ENCODE assay signal across 11 cellular contexts in the genomic region with DNA sequence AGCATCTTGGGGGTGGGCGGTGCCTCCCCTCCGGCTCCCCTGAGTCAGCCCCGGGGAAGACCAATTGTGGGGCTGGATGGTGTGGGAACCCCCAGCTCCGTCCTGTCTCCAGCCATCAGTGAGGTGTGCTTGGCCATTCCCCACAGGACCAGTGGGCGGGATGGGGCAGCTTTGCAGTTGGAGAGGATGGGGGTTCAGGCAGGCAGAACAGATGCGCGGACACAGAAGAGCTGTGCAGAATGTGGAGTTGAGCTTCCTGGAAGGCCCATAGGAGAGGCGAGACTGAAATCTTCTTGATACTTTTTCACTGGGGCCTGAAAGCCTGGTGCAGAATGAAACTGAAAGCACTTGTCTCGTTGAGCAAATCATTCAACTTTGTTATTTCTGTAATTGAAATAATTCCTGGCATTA. TPM values are rescaled to one million over a fixed set of nuclear protein-coding genes. Genes with fewer than 3 reads are reported as not detected.
DNase-seq lines count a peak whose midpoint lies in the region; ATAC-seq and TF ChIP-seq lines count a peak whose summit lies in the region.
"Had no signal": no experiment of that assay in that cellular context is flagged by ENCODE, and none has a peak within 500 bp of the region (broad histone marks: within the 10 kb centered on the region; RNA-seq: fewer than 3 reads in every experiment).

No MANE protein-coding gene starts in this region.

- H3K4me1 Mint-ChIP-seq in CD8-positive, alpha-beta T cell (ENCODE audit: low read depth), result peaks cover 15% of the 10 kb centered on the region
- peaks cover 39% of the 10 kb centered on the region for H3K4me1 Mint-ChIP-seq in dendritic cell treated with granulocyte-macrophage colony-stimulating factor and Interleukin-4, amounts not matched to agents 40 ng/mL and 50 ng/mL, for 4 days (ENCODE audit: low read depth)

- TF ChIP-seq CTCF in CD8-positive, alpha-beta T cell (IDR thresholded peaks at IDR 0.05), result no peak

- no peak overlapping the region for H3K4me3 ChIP-seq in CD8-positive, alpha-beta T cell (ENCODE audit: low read depth, low read length)

- H3K9me3 ChIP-seq in CD8-positive, alpha-beta T cell (ENCODE audit: low read length), result no peaks in the 10 kb centered on the region

- H3K9me3 Mint-ChIP-seq in CD8-positive, alpha-beta T cell, result no peaks in the 10 kb centered on the region
- no peaks in the 10 kb centered on the region for H3K9me3 Mint-ChIP-seq in dendritic cell treated with granulocyte-macrophage colony-stimulating factor and Interleukin-4, amounts not matched to agents 40 ng/mL and 50 ng/mL, for 4 days

- H3K36me3 Mint-ChIP-seq in CD8-positive, alpha-beta T cell, result no peaks in the 10 kb centered on the region
- peaks cover 73% of the 10 kb centered on the region for H3K36me3 Mint-ChIP-seq in dendritic cell treated with granulocyte-macrophage colony-stimulating factor and Interleukin-4, amounts not matched to agents 40 ng/mL and 50 ng/mL, for 4 days (ENCODE audit: low read depth)

- H3K4me3 Mint-ChIP-seq in CD8-positive, alpha-beta T cell, result peak overlapping the region; percentile 39
- peak overlapping the region; percentile 41 for H3K4me3 Mint-ChIP-seq in dendritic cell treated with granulocyte-macrophage colony-stimulating factor and Interleukin-4, amounts not matched to agents 40 ng/mL and 50 ng/mL, for 4 days

- H3K4me1 ChIP-seq in CD8-positive, alpha-beta T cell (ENCODE audit: insufficient read depth, low read length), result no peaks in the 10 kb centered on the region

- peak overlapping the region; percentile 55 for H3K27ac Mint-ChIP-seq in CD8-positive, alpha-beta T cell
- peak overlapping the region; percentile 62 for H3K27ac Mint-ChIP-seq in dendritic cell treated with granulocyte-macrophage colony-stimulating factor and Interleukin-4, amounts not matched to agents 40 ng/mL and 50 ng/mL, for 4 days

- intact Hi-C loops in CD8-positive, alpha-beta T cell (cut with DNase I, micrococcal nuclease), result no loop called here
- intact Hi-C loops in dendritic cell treated with granulocyte-macrophage colony-stimulating factor and Interleukin-4, amounts not matched to agents 40 ng/mL and 50 ng/mL, for 4 days (cut with micrococcal nuclease), result no loop called here

- H3K27me3 Mint-ChIP-seq in CD8-positive, alpha-beta T cell (ENCODE audit: low read depth), result peaks cover 10% of the 10 kb centered on the region
- H3K27me3 Mint-ChIP-seq in dendritic cell treated with granulocyte-macrophage colony-stimulating factor and Interleukin-4, amounts not matched to agents 40 ng/mL and 50 ng/mL, for 4 days, result no peaks in the 10 kb centered on the region

- CTCF ChIA-PET in CD8-positive, alpha-beta T cell (lab: Charles Lee), result interaction anchor here (0.7 kb wide), 2 partner anchors 46 to 587 kb away, joined by 3 to 4 read pairs; no protein-coding TSS in a partner anchor

- DNase-seq in AG08395 (ENCODE audit: low spot score) (peak; percentile 25), DMS153 treated with DMSO at 0.1 percent for 48 hours (lab: John Stamatoyannopoulos, UW; ENCODE audit: unreplicated experiment) (no peak)
- DNase-seq in CD8-positive, alpha-beta T cell, result no peak
- DNase-seq: MV-4-11, NCI-H345, T1000 had no signal

- H3K36me3 ChIP-seq in CD8-positive, alpha-beta T cell (ENCODE audit: insufficient read depth, low read length), result no peaks in the 10 kb centered on the region

- H3K27ac ChIP-seq in CD8-positive, alpha-beta T cell (ENCODE audit: low read depth, low read length), result no peak overlapping the region

- no peak for ATAC-seq in CD8-positive, alpha-beta T cell
- ATAC-seq in HG03196 (IDR thresholded peaks at IDR 0.05; ENCODE audit: unreplicated experiment) (peak; percentile 45), GM21825 (IDR thresholded peaks at IDR 0.05; ENCODE audit: unreplicated experiment) (no peak), HG03025 (IDR thresholded peaks at IDR 0.05; ENCODE audit: low FRiP score, unreplicated experiment) (no peak), HG02852 (IDR thresholded peaks at IDR 0.05; ENCODE audit: unreplicated experiment) (no peak)

- POLR2A ChIA-PET in CD8-positive, alpha-beta T cell (lab: Charles Lee), result no interaction called here

- no peaks in the 10 kb centered on the region for H3K27me3 ChIP-seq in CD8-positive, alpha-beta T cell (ENCODE audit: insufficient read depth, low read length)

RNA-seq across cellular contexts. Expression of gene PARVB, which starts 23.8 kb away (rescaled TPM):
- 1 to 10 TPM; 4.1 to 4.9 TPM for total RNA-seq in CD8-positive, alpha-beta T cell
